ENCODE assay signal across 13 cellular contexts in the genomic region with DNA sequence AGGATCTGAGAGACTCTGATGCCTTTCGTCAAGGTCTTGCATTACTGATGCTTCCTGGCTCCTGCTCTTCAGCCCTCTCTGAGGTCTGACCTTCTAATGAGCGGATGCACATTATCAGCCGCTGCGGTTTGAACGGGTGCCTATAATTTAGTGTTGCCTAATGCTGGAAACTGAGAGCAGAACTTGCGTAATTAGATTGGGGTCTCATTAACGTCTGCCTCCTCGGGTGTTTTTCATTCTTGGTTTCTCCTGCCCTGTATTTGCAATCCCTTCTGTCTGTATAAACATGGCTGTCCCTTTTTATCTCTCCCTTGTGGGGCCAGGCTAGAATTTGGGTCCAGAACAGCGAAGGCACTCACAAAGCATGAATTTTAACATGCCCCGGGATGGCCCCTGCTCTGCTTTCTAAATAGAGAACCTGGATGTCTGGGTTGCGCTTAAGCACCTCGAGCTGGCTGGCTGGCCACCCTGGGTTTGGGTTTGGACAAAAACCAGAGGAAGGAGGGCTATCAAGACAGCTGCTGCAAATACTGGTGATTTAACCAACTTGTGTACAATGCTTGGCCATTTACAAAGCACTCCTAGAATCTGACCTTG.
DNase-seq lines count a peak whose midpoint lies in the region; ATAC-seq and TF ChIP-seq lines count a peak whose summit lies in the region.
"Had no signal": no experiment of that assay in that cellular context is flagged by ENCODE, and none has a peak within 500 bp of the region (broad histone marks: within the 10 kb centered on the region; RNA-seq: fewer than 3 reads in every experiment).

No MANE protein-coding gene starts in this region.

- TF ChIP-seq CTCF in nephron (IDR thresholded peaks at IDR 0.05; ENCODE audit: unreplicated experiment in 3 of 3) = no peak

- H3K9me3 Mint-ChIP-seq in nephron = peaks cover 5% of the 10 kb centered on the region

- peak overlapping the region in 2 of 3 experiments; percentile 44 to 52 for H3K27ac Mint-ChIP-seq in nephron
- H3K27ac Mint-ChIP-seq: activated naive CD8-positive, alpha-beta T cell; IgD-negative memory B cell; naive thymus-derived CD8-positive, alpha-beta T cell had no signal

- DNase-seq in AG20443 (ENCODE audit: low spot score) (peak; percentile 36), NOMO-1 treated with DMSO at 0.1 percent for 48 hours (lab: John Stamatoyannopoulos, UW; ENCODE audit: unreplicated experiment) (peak; percentile 98), fibroblast of peridontal ligament (ENCODE audit: extremely low read depth) (peak; percentile 29), GOT3 (lab: John Stamatoyannopoulos, UW) (no peak), medulla oblongata (ENCODE audit: extremely low spot score) (no peak), NCI-H1694 (lab: John Stamatoyannopoulos, UW) (no peak)
- DNase-seq: DND-41; effector CD4-positive, alpha-beta T cell; naive thymus-derived CD8-positive, alpha-beta T cell had no signal

- no peak overlapping the region for H3K4me3 Mint-ChIP-seq in nephron
- H3K4me3 Mint-ChIP-seq: activated naive CD8-positive, alpha-beta T cell; IgD-negative memory B cell; naive thymus-derived CD8-positive, alpha-beta T cell had no signal

- H3K4me1 Mint-ChIP-seq in nephron = peaks cover 52% of the 10 kb centered on the region
- H3K4me1 Mint-ChIP-seq: IgD-negative memory B cell; naive thymus-derived CD8-positive, alpha-beta T cell had no signal

- no peak for ATAC-seq in HG02884 (IDR thresholded peaks at IDR 0.05; ENCODE audit: unreplicated experiment)
- ATAC-seq: naive thymus-derived CD8-positive, alpha-beta T cell had no signal

- H3K27me3 Mint-ChIP-seq in nephron (ENCODE audit: low read depth) = peaks cover 4% of the 10 kb centered on the region

- H3K36me3 Mint-ChIP-seq in nephron (ENCODE audit: low read depth) = peaks cover 4% of the 10 kb centered on the region
- H3K36me3 Mint-ChIP-seq: IgD-negative memory B cell had no signal

Comparison
In these comparisons a context has a peak if more than half of its experiments do, and no peak if none do; other contexts are left out.
1. DNase-seq: peak in AG20443 (single experiment), NOMO-1 treated with DMSO at 0.1 percent for 48 hours (single experiment) and fibroblast of peridontal ligament (single experiment); none in GOT3 (single experiment), medulla oblongata (single experiment) and NCI-H1694 (single experiment).